Comparison of ENCODE assay signal across 21 cellular contexts in genomic region chr1:94300731-94301130, GRCh38.
DNase-seq lines count a peak whose midpoint lies in the region; ATAC-seq, FAIRE-seq and TF ChIP-seq lines count a peak whose summit lies in the region.
"Had no signal": no experiment of that assay in that cellular context is flagged by ENCODE, and none has a peak within 500 bp of the region (broad histone marks: within the 10 kb centered on the region; RNA-seq: fewer than 3 reads in every experiment).

No MANE protein-coding gene starts in this region.

- H3K4me3 ChIP-seq in HCT116 (replicated peaks in 1 of 2; ENCODE audit: low read depth in 1 of 2, low read length in 2 of 2) (peak overlapping the region in 1 of 2 experiments; percentile 21; a peak in 2 of 4 replicates), adipocyte (ENCODE audit: low read length) (no peak overlapping the region), kidney (ENCODE audit: low read length in 2 of 2) (no peak overlapping the region), subcutaneous abdominal adipose tissue (ENCODE audit: low read depth in 1 of 5, low read length in 5 of 5) (no peak overlapping the region), ascending aorta (no peak overlapping the region)
- H3K4me3 ChIP-seq: skin epidermis had no signal

- no peak for FAIRE-seq in kidney (lab: Jason Lieb, UNC)

- H3K4me1 ChIP-seq in HCT116 (ENCODE audit: control insufficient read depth in 1 of 2, insufficient read depth in 2 of 2, low read length in 2 of 2), result peaks cover 44 to 99% of the 10 kb centered on the region in 2 experiments
- peaks cover 58% of the 10 kb centered on the region for H3K4me1 ChIP-seq in adipocyte (ENCODE audit: control insufficient read depth, insufficient read depth, low read length)
- H3K4me1 ChIP-seq in kidney (ENCODE audit: control insufficient read depth in 1 of 2, insufficient read depth in 1 of 2, low read depth in 1 of 2, low read length in 2 of 2), result peaks cover 23 to 24% of the 10 kb centered on the region in 2 donors
- H3K4me1 ChIP-seq in subcutaneous abdominal adipose tissue (ENCODE audit: control insufficient read depth in 5 of 5, insufficient read depth in 5 of 5, low read length in 5 of 5), result peaks cover 5 to 67% (median 24%) of the 10 kb centered on the region in 5 donors
- peaks cover 0 to 12% of the 10 kb centered on the region in 2 donors for H3K4me1 ChIP-seq in ascending aorta

- no peak overlapping the region for H2AFZ ChIP-seq in HCT116 (ENCODE audit: low read depth, low read length, poor library complexity, severe bottlenecking)

- peak overlapping the region; percentile 66 for H3K4me2 ChIP-seq in HCT116 (ENCODE audit: low read length)

- peak; percentile 28 for ATAC-seq in HCT116

- no peak for TF ChIP-seq RAD21 in HCT116 (IDR thresholded peaks at IDR 0.05; ENCODE audit: low read depth)

- no peaks in the 10 kb centered on the region for H3K36me3 ChIP-seq in HCT116 (ENCODE audit: control insufficient read depth in 1 of 2, insufficient read depth in 2 of 2, low read length in 2 of 2)
- no peaks in the 10 kb centered on the region for H3K36me3 ChIP-seq in adipocyte (ENCODE audit: control insufficient read depth, insufficient read depth, low read length, severe bottlenecking)
- no peaks in the 10 kb centered on the region for H3K36me3 ChIP-seq in kidney (ENCODE audit: control insufficient read depth in 1 of 2, insufficient read depth in 2 of 2, low read length in 2 of 2)
- no peaks in the 10 kb centered on the region for H3K36me3 ChIP-seq in subcutaneous abdominal adipose tissue (ENCODE audit: control insufficient read depth in 5 of 5, insufficient read depth in 5 of 5, low read length in 5 of 5)
- H3K36me3 ChIP-seq in ascending aorta, result no peaks in the 10 kb centered on the region

- POLR2A ChIA-PET in HCT116 (lab: Charles Lee), result interaction anchor here (0.9 to 6.7 kb wide), 16 partner anchors 10 to 233 kb away, joined by 3 to 42 read pairs (median 6); partner anchors contain the start of gene ARHGAP29

- DNase-seq in HCT116 (ENCODE audit: low read depth, low spot score) (no peak), adipocyte (ENCODE audit: low read depth) (no peak), kidney (no peak), ascending aorta (ENCODE audit: low spot score in 2 of 2) (no peak), amygdala (lab: John Stamatoyannopoulos, UW) (no peak), NCI-H510A (lab: John Stamatoyannopoulos, UW) (no peak), NCI-H526 (lab: John Stamatoyannopoulos, UW) (no peak)
- DNase-seq: activated B cell treated with CpG ODN at 0.5 μM for 24 hours; activated CD4-positive, alpha-beta T cell treated with anti-CD3 and anti-CD28 coated beads, Interleukin-2, amount 50 U/mL, for 48 hours; activated CD8-positive, alpha-beta memory T cell treated with anti-CD3 and anti-CD28 coated beads, Interleukin-2, amount 50 U/mL, for 4 hours; activated naive CD8-positive, alpha-beta T cell treated with anti-CD3 and anti-CD28 coated beads, Interleukin-2, amount 10 ng/mL, durations not matched to agents 7 days and 5 days; CD4-positive, alpha-beta T cell; DMS 273 treated with DMSO at 0.1 percent for 48 hours; effector CD8-positive, alpha-beta T cell; NCI-H1105; NCI-H2029; NCI-H2227 treated with DMSO at 0.1 percent for 48 hours; SHP77; stimulated activated CD4-positive, alpha-beta T cell treated with anti-CD3 and anti-CD28 coated beads, Interleukin-2, amount 100 ng/mL, for 24 hours had no signal

- H3K27me3 ChIP-seq in HCT116 (ENCODE audit: insufficient read depth, low read length), result no peaks in the 10 kb centered on the region
- H3K27me3 ChIP-seq in adipocyte (replicated peaks; ENCODE audit: control insufficient read depth, insufficient read depth, low read length), result no peaks in the 10 kb centered on the region
- no peaks in the 10 kb centered on the region for H3K27me3 ChIP-seq in subcutaneous abdominal adipose tissue (ENCODE audit: control insufficient read depth in 5 of 5, insufficient read depth in 4 of 5, low read length in 5 of 5)
- no peaks in the 10 kb centered on the region for H3K27me3 ChIP-seq in ascending aorta

- TF ChIP-seq POLR2A in HCT116 (IDR thresholded peaks at IDR 0.05; ENCODE audit: borderline replicate concordance, extremely low read depth, insufficient read depth, insufficient read length), result peak; percentile 40

- BruUV-seq in HCT116 (replicated peaks; lab: Mats Ljungman, UMichigan), result TSS peak; percentile 94

- H3K9me3 ChIP-seq in HCT116 (ENCODE audit: control insufficient read depth in 1 of 2, insufficient read depth in 1 of 2, low read depth in 1 of 2, low read length in 2 of 2) (no peaks in the 10 kb centered on the region), adipocyte (ENCODE audit: control insufficient read depth, low read length) (no peaks in the 10 kb centered on the region), kidney (ENCODE audit: control insufficient read depth in 1 of 2, low read length in 2 of 2) (no peaks in the 10 kb centered on the region), subcutaneous abdominal adipose tissue (ENCODE audit: control insufficient read depth in 5 of 5, low read length in 5 of 5) (no peaks in the 10 kb centered on the region), ascending aorta (no peaks in the 10 kb centered on the region)

- H3K9me2 ChIP-seq in HCT116 (ENCODE audit: insufficient read depth), result no peaks in the 10 kb centered on the region

- TF ChIP-seq CTCF in HCT116 (IDR thresholded peaks at IDR 0.05 in 2 of 3, conservative IDR thresholded peaks at IDR 0.05 in 1 of 3; ENCODE audit: borderline replicate concordance in 1 of 3, insufficient read depth in 1 of 3, low read depth in 2 of 3, low read length in 2 of 3) (no peak), kidney (IDR thresholded peaks at IDR 0.05; ENCODE audit: borderline replicate concordance, extremely low read depth, insufficient read depth) (no peak), ascending aorta (IDR thresholded peaks at IDR 0.05) (no peak)

- H3K79me2 ChIP-seq in HCT116 (ENCODE audit: insufficient read depth, low read length), result no peaks in the 10 kb centered on the region

- peak overlapping the region; percentile 64 for H3K9ac ChIP-seq in HCT116 (ENCODE audit: low read length)
- peak overlapping the region; percentile 31 for H3K9ac ChIP-seq in adipocyte (ENCODE audit: low read length)
- no peak overlapping the region for H3K9ac ChIP-seq in kidney (ENCODE audit: low read length in 2 of 2)
- no peak overlapping the region for H3K9ac ChIP-seq in subcutaneous abdominal adipose tissue (ENCODE audit: low read length in 5 of 5)

- peak overlapping the region; percentile 94 for H3K27ac ChIP-seq in HCT116 (ENCODE audit: low read depth, low read length)
- peak overlapping the region; percentile 83 to 84 for H3K27ac ChIP-seq in kidney (ENCODE audit: low read depth in 2 of 2, low read length in 2 of 2)
- peak overlapping the region; percentile 93 for H3K27ac ChIP-seq in subcutaneous abdominal adipose tissue (ENCODE audit: low read depth, low read length)
- H3K27ac ChIP-seq in ascending aorta, result no peak overlapping the region

- RAD21 ChIA-PET in HCT116 (lab: Charles Lee; ENCODE audit: low non-redundant PET in 1 of 2, low total read pairs in 2 of 2, uncharacterized antibody in 2 of 2, unreplicated experiment in 2 of 2), result interaction anchor here (0.8 to 1.4 kb wide), 4 partner anchors 25 to 53 kb away, joined by 3 to 7 read pairs (median 3); no protein-coding TSS in a partner anchor

- CTCF ChIA-PET in HCT116 (lab: Charles Lee), result interaction anchor here (0.9 to 1.5 kb wide), 6 partner anchors 30 to 275 kb away, joined by 3 to 7 read pairs (median 4); no protein-coding TSS in a partner anchor

- intact Hi-C loops in HCT116 (cut with micrococcal nuclease), result loop anchor here (2.0 kb wide), 1 partner anchor 54 kb away; no protein-coding TSS in a partner anchor
- intact Hi-C loops in kidney (cut with DNase I), result no loop called here
- intact Hi-C loops in ascending aorta (cut with DNase I), result no loop called here

- H4K20me1 ChIP-seq in HCT116 (ENCODE audit: insufficient read depth), result no peaks in the 10 kb centered on the region

TF ChIP-seq in HCT116, 20 proteins besides CTCF, POLR2A, EP300 and RAD21 (continues in another document):
- TF ChIP-seq EZH2phosphoT487 (IDR thresholded peaks at IDR 0.05; ENCODE audit: borderline replicate concordance), result no peak
- no peak for TF ChIP-seq SRF (IDR thresholded peaks at IDR 0.05; ENCODE audit: low read depth)
- no peak for TF ChIP-seq CBX3 (IDR thresholded peaks at IDR 0.05; ENCODE audit: low read depth)
- TF ChIP-seq ATF3 (IDR thresholded peaks at IDR 0.05), result no peak
- TF ChIP-seq ZBTB33 (IDR thresholded peaks at IDR 0.05; ENCODE audit: extremely low read depth, insufficient replicate concordance, low read length), result no peak
- no peak for TF ChIP-seq EZH2 (IDR thresholded peaks at IDR 0.05)
- no peak for TF ChIP-seq SIN3A (IDR thresholded peaks at IDR 0.05; ENCODE audit: low read depth)
- no peak for TF ChIP-seq ELF1 (IDR thresholded peaks at IDR 0.05; ENCODE audit: borderline replicate concordance, low read depth)
- no peak for TF ChIP-seq YY1 (IDR thresholded peaks at IDR 0.05; ENCODE audit: extremely low read depth, insufficient replicate concordance, low read depth, low read length)
- TF ChIP-seq ZFX (IDR thresholded peaks at IDR 0.05), result no peak
- no peak for TF ChIP-seq EGR1 (IDR thresholded peaks at IDR 0.05; ENCODE audit: low read depth)

Comparison
In these comparisons a context has a peak if more than half of its experiments do, and no peak if none do; other contexts are left out.
1. H3K27ac ChIP-seq: peak in HCT116 (single experiment), kidney (2 of 2) and subcutaneous abdominal adipose tissue (single experiment); none in ascending aorta (0 of 2).
2. H3K9ac ChIP-seq: peak in HCT116 (single experiment) and adipocyte (single experiment); none in kidney (0 of 2) and subcutaneous abdominal adipose tissue (0 of 5).